Comparison of ENCODE assay signal across 15 cellular contexts in genomic region chr17:81301195-81302144, GRCh38.
"Had no signal": no experiment of that assay in that cellular context is flagged by ENCODE, and none has a peak within 500 bp of the region (broad histone marks: within the 10 kb centered on the region; RNA-seq: fewer than 3 reads in every experiment).

No MANE protein-coding gene starts in this region.

- H3K4me1 ChIP-seq: prostate gland had no signal

- ATAC-seq: gastroesophageal sphincter, left lung had no signal

- H3K9me3 ChIP-seq: gastroesophageal sphincter, left lung, prostate gland, transverse colon had no signal

- H3K36me3 ChIP-seq: gastroesophageal sphincter, left lung, prostate gland, transverse colon had no signal

- H3K27ac ChIP-seq: epithelial cell of prostate, gastroesophageal sphincter, left lung, prostate gland, skin epidermis, transverse colon had no signal

- FAIRE-seq: islet of Langerhans had no signal

- H3K27me3 ChIP-seq: gastroesophageal sphincter, left lung, transverse colon had no signal

- DNase-seq: activated CD4-positive, CD25-positive, alpha-beta regulatory T cell treated with anti-CD3 and anti-CD28 coated beads, Interleukin-2, amount 50 U/mL, for 72 hours; activated naive CD8-positive, alpha-beta T cell treated with anti-CD3 and anti-CD28 coated beads, Interleukin-2, amount 10 ng/mL, durations not matched to agents 7 days and 5 days; aorta; right cardiac atrium; stimulated activated CD4-positive, alpha-beta T cell treated with anti-CD3 and anti-CD28 coated beads, Interleukin-4, amount 100 ng/mL, for 4 hours; stimulated activated CD8-positive, alpha-beta memory T cell treated with anti-CD3 and anti-CD28 coated beads, Interleukin-4, amount 100 ng/mL, for 48 hours; stimulated activated naive CD4-positive, alpha-beta T cell treated with Interleukin-2 at 50 U/mL for 16 hours; SW 1271; transverse colon had no signal

- H3K4me3 ChIP-seq: gastroesophageal sphincter, left lung, prostate gland, skin epidermis, transverse colon had no signal
